ENCODE assay signal across 9 cellular contexts in the genomic region with DNA sequence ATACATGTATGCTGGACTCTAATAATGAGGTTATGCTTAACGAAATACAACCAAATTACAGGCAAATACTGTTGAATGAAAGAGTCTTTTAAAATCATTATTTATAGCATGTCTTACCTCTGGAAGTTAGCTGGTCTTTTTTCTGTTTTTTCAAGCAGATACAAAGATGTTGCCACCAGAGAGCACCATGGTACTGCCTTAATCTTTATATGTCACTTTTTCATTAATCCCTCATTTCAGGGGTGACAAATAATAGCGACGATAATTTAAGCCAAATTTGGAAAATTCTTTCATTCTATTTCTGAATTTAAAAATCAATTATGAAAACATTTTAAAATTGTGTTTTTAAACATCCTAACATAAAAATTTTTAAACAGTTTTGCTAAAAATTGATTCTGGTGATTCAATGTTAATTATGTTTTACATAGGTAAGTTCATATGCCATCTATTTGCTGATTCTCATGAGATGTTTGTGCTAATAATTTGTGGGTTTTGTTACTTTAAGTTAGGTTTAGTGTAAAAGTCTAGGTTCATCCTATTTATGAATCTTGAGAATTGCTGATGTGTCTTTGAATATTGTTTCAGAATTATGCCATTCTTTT.
DNase-seq lines count a peak whose midpoint lies in the region; ATAC-seq and TF ChIP-seq lines count a peak whose summit lies in the region.
"Had no signal": no experiment of that assay in that cellular context is flagged by ENCODE, and none has a peak within 500 bp of the region (broad histone marks: within the 10 kb centered on the region; RNA-seq: fewer than 3 reads in every experiment).

No MANE protein-coding gene starts in this region.

- H3K4me1 Mint-ChIP-seq in GM23338: peaks cover 9% of the 10 kb centered on the region; the same call in 2 of the 3 replicates

- H3K36me3 Mint-ChIP-seq in GM23338 (ENCODE audit: low read depth): no peaks in the 10 kb centered on the region

- peaks cover 2% of the 10 kb centered on the region for H3K27me3 Mint-ChIP-seq in GM23338 (ENCODE audit: insufficient read depth, low read depth, poor library complexity)

- ATAC-seq in GM23338 (no peak), HG03039 (IDR thresholded peaks at IDR 0.05; ENCODE audit: unreplicated experiment) (no peak), GM21737 (IDR thresholded peaks at IDR 0.05; ENCODE audit: unreplicated experiment) (no peak)
- ATAC-seq: body of pancreas had no signal

- H4K20me1 ChIP-seq in GM23338 (replicated peaks; ENCODE audit: insufficient read depth) (no peaks in the 10 kb centered on the region), SU-DHL-6 (ENCODE audit: low read depth, low read length) (no peaks in the 10 kb centered on the region)

- no peaks in the 10 kb centered on the region; the same call in 1 of the 2 replicates for H3K4me1 ChIP-seq in GM23338 (ENCODE audit: insufficient read depth)
- H3K4me1 ChIP-seq: body of pancreas had no signal

- H3K9ac ChIP-seq in SU-DHL-6 (ENCODE audit: low read length): no peak overlapping the region

- H3K27ac ChIP-seq in GM23338 (ENCODE audit: low read depth): no peak overlapping the region
- no peak overlapping the region for H3K27ac ChIP-seq in SU-DHL-6 (ENCODE audit: low read depth, low read length)
- H3K27ac ChIP-seq: body of pancreas had no signal

- H2AFZ ChIP-seq in GM23338: no peak overlapping the region
- no peak overlapping the region for H2AFZ ChIP-seq in SU-DHL-6 (ENCODE audit: low read depth, low read length, severe bottlenecking)

- H3K27ac Mint-ChIP-seq in GM23338: no peak overlapping the region

- H3K4me3 ChIP-seq in GM23338 (no peak overlapping the region), SU-DHL-6 (ENCODE audit: insufficient read depth, low read length, poor library complexity, severe bottlenecking) (no peak overlapping the region)
- H3K4me3 ChIP-seq: body of pancreas had no signal

- DNase-seq in A172 (ENCODE audit: low spot score) (peak; percentile 1), GM23338 (ENCODE audit: low spot score) (peak; percentile 56), inferior parietal cortex (ENCODE audit: extremely low spot score) (peak; percentile 58), islet precursor cell (no peak)
- no peak for DNase-seq in activated CD4-positive, CD25-positive, alpha-beta regulatory T cell (lab: John Stamatoyannopoulos, UW)

- H3K36me3 ChIP-seq in GM23338 (ENCODE audit: insufficient read depth) (no peaks in the 10 kb centered on the region), SU-DHL-6 (ENCODE audit: low read length) (no peaks in the 10 kb centered on the region)

- peak; percentile 55 to 67 for TF ChIP-seq CTCF in GM23338 (conservative IDR thresholded peaks at IDR 0.05; ENCODE audit: low read depth in 2 of 2)
- peak; percentile 14 for TF ChIP-seq CTCF in SU-DHL-6 (IDR thresholded peaks at IDR 0.05; ENCODE audit: insufficient read depth, low read length, poor library complexity, severe bottlenecking)

- no peak overlapping the region for H3K4me3 Mint-ChIP-seq in GM23338

- no peaks in the 10 kb centered on the region for H3K79me2 ChIP-seq in GM23338 (replicated peaks; ENCODE audit: insufficient read depth)
- H3K79me2 ChIP-seq in SU-DHL-6 (ENCODE audit: insufficient read depth, low read length): no peaks in the 10 kb centered on the region

- H3K4me2 ChIP-seq in GM23338 (no peak overlapping the region), SU-DHL-6 (ENCODE audit: low read depth, low read length, poor library complexity, severe bottlenecking) (no peak overlapping the region)

- no peaks in the 10 kb centered on the region for H3K9me3 Mint-ChIP-seq in GM23338

- H3K9me3 ChIP-seq in SU-DHL-6 (ENCODE audit: insufficient read depth, low read length): no peaks in the 10 kb centered on the region
- H3K9me3 ChIP-seq: body of pancreas had no signal

- H3K27me3 ChIP-seq in GM23338 (ENCODE audit: insufficient read depth) (no peaks in the 10 kb centered on the region), SU-DHL-6 (ENCODE audit: low read length) (no peaks in the 10 kb centered on the region)
- H3K27me3 ChIP-seq: body of pancreas had no signal

- H3K9me2 ChIP-seq in GM23338 (ENCODE audit: insufficient read depth) (no peaks in the 10 kb centered on the region), SU-DHL-6 (replicated peaks; ENCODE audit: insufficient read depth, low read length) (no peaks in the 10 kb centered on the region)

- H3F3A ChIP-seq in GM23338 (replicated peaks; ENCODE audit: low read depth): no peaks in the 10 kb centered on the region
- H3F3A ChIP-seq in SU-DHL-6 (ENCODE audit: insufficient read depth): no peaks in the 10 kb centered on the region

TF ChIP-seq in GM23338, 12 proteins besides CTCF, POLR2A, EP300 and RAD21 (continues in another document):
- TF ChIP-seq ZNF331 (CRISPR knock-in tag; IDR thresholded peaks at IDR 0.05; ENCODE audit: low read depth): no peak
- TF ChIP-seq JUNB (IDR thresholded peaks at IDR 0.05; ENCODE audit: unreplicated experiment): no peak
- TF ChIP-seq EZH2phosphoT487 (IDR thresholded peaks at IDR 0.05; ENCODE audit: unreplicated experiment): no peak
- TF ChIP-seq CREB1 (CRISPR knock-in tag; IDR thresholded peaks at IDR 0.05; ENCODE audit: low read depth): no peak
- TF ChIP-seq, protein P1, sequence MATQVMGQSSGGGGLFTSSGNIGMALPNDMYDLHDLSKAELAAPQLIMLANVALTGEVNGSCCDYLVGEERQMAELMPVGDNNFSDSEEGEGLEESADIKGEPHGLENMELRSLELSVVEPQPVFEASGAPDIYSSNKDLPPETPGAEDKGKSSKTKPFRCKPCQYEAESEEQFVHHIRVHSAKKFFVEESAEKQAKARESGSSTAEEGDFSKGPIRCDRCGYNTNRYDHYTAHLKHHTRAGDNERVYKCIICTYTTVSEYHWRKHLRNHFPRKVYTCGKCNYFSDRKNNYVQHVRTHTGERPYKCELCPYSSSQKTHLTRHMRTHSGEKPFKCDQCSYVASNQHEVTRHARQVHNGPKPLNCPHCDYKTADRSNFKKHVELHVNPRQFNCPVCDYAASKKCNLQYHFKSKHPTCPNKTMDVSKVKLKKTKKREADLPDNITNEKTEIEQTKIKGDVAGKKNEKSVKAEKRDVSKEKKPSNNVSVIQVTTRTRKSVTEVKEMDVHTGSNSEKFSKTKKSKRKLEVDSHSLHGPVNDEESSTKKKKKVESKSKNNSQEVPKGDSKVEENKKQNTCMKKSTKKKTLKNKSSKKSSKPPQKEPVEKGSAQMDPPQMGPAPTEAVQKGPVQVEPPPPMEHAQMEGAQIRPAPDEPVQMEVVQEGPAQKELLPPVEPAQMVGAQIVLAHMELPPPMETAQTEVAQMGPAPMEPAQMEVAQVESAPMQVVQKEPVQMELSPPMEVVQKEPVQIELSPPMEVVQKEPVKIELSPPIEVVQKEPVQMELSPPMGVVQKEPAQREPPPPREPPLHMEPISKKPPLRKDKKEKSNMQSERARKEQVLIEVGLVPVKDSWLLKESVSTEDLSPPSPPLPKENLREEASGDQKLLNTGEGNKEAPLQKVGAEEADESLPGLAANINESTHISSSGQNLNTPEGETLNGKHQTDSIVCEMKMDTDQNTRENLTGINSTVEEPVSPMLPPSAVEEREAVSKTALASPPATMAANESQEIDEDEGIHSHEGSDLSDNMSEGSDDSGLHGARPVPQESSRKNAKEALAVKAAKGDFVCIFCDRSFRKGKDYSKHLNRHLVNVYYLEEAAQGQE (IDR thresholded peaks at IDR 0.05; ENCODE audit: unreplicated experiment): no peak

Comparison
In these comparisons a context has a peak if more than half of its experiments do, and no peak if none do; other contexts are left out.
1. DNase-seq: peak in A172 (single experiment), GM23338 (single experiment) and inferior parietal cortex (single experiment); none in activated CD4-positive, CD25-positive, alpha-beta regulatory T cell (0 of 4) and islet precursor cell (single experiment).